8 cellular contexts compared by ENCODE assay signal in genomic region chr10:43202224-43202656, GRCh38.
DNase-seq lines count a peak whose midpoint lies in the region; ATAC-seq, FAIRE-seq and TF ChIP-seq lines count a peak whose summit lies in the region.

No MANE protein-coding gene starts in this region.

- no peak overlapping the region for H3K9ac ChIP-seq in endothelial cell of umbilical vein (replicated peaks; ENCODE audit: extremely low read depth, insufficient read depth, low read length)

- POLR2A ChIA-PET in endothelial cell of umbilical vein (lab: Charles Lee) = interaction anchor here (0.7 kb wide), 1 partner anchor 148 kb away, joined by 3 read pairs; no protein-coding TSS in a partner anchor

- H3K4me2 ChIP-seq in endothelial cell of umbilical vein (ENCODE audit: insufficient read depth, low read length) = peak overlapping the region; percentile 54

- 2 to 4% (median 2%) methylated on average over 15 to 29 of the region's 29 CpGs for WGBS in stomach, 5 donors

- peak overlapping the region; percentile 72 for H3K4me3 ChIP-seq in ACC112 (ENCODE audit: low read depth, low read length)
- peak overlapping the region in 2 of 3 experiments; percentile 24 to 31 for H3K4me3 ChIP-seq in endothelial cell of umbilical vein (replicated peaks in 1 of 3; ENCODE audit: insufficient read depth in 1 of 3, low read depth in 1 of 3, low read length in 3 of 3)
- H3K4me3 ChIP-seq in stomach = peak overlapping the region; percentile 40 to 58 (median 49)

- no peaks in the 10 kb centered on the region for H3K9me3 ChIP-seq in endothelial cell of umbilical vein (replicated peaks; ENCODE audit: control insufficient read depth, insufficient read depth, low read length)
- H3K9me3 ChIP-seq in stomach = no peaks in the 10 kb centered on the region

- TF ChIP-seq CTCF in endothelial cell of umbilical vein (IDR thresholded peaks at IDR 0.05; ENCODE audit: extremely low read depth in 1 of 2, insufficient read depth in 1 of 2, low read depth in 1 of 2, low read length in 2 of 2) = peak; percentile 59 to 70
- TF ChIP-seq CTCF in stomach (IDR thresholded peaks at IDR 0.05) = peak in 3 of 7 experiments; percentile 34 to 43 (median 43)

- H3K27me3 ChIP-seq in ACC112 (ENCODE audit: insufficient read depth, low read length) = no peaks in the 10 kb centered on the region
- no peaks in the 10 kb centered on the region for H3K27me3 ChIP-seq in endothelial cell of umbilical vein (ENCODE audit: control insufficient read depth in 2 of 2, insufficient read depth in 2 of 2, low read length in 2 of 2)
- peaks cover 0 to 9% (median 0%) of the 10 kb centered on the region in 3 donors for H3K27me3 ChIP-seq in stomach

- H3K27ac ChIP-seq in ACC112 (ENCODE audit: low read depth, low read length) (no peak overlapping the region), endothelial cell of umbilical vein (ENCODE audit: insufficient read depth, low read depth, low read length) (no peak overlapping the region), stomach (no peak overlapping the region)

- dilution Hi-C loops in endothelial cell of umbilical vein (cut with MboI; ENCODE audit: extremely low pct_ligation_motif_present, low sequenced_read_pairs) = no loop called here

- H3K79me2 ChIP-seq in ACC112 (ENCODE audit: control insufficient read depth, insufficient read depth, low read length, unreplicated experiment) (no peaks in the 10 kb centered on the region), endothelial cell of umbilical vein (ENCODE audit: control insufficient read depth, insufficient read depth, low read length) (no peaks in the 10 kb centered on the region)

- H2AFZ ChIP-seq in ACC112 (ENCODE audit: low read length, unreplicated experiment) = no peak overlapping the region
- peak overlapping the region; percentile 80 for H2AFZ ChIP-seq in endothelial cell of umbilical vein (ENCODE audit: low read depth, low read length)

- CTCF ChIA-PET in endothelial cell of umbilical vein (lab: Charles Lee) = interaction anchor here (0.6 to 2.3 kb wide), 16 partner anchors 9 to 91 kb away, joined by 3 to 13 read pairs (median 4); no protein-coding TSS in a partner anchor

- H3K4me1 ChIP-seq in ACC112 (ENCODE audit: control insufficient read depth, insufficient read depth, low read length, unreplicated experiment) (no peaks in the 10 kb centered on the region), endothelial cell of umbilical vein (ENCODE audit: control insufficient read depth, extremely low read depth, insufficient read depth, low read length) (no peaks in the 10 kb centered on the region), stomach (peaks cover 12 to 21% (median 17%) of the 10 kb centered on the region in 4 donors)

- peak; percentile 79 for FAIRE-seq in endothelial cell of umbilical vein (lab: Jason Lieb, UNC)

- H3K27me3 Mint-ChIP-seq in naive B cell = no peaks in the 10 kb centered on the region

- TF ChIP-seq POLR2A in endothelial cell of umbilical vein (IDR thresholded peaks at IDR 0.05; ENCODE audit: low read depth, low read length) = no peak
- TF ChIP-seq POLR2A in stomach (IDR thresholded peaks at IDR 0.05) = no peak

- peak overlapping the region in 4 of 6 donors; percentile 42 to 80 (median 61) for H3K27ac Mint-ChIP-seq in naive B cell

- no peaks in the 10 kb centered on the region for H3K9me3 Mint-ChIP-seq in naive B cell

- TF ChIP-seq EP300 in stomach (IDR thresholded peaks at IDR 0.05) = no peak

- no peaks in the 10 kb centered on the region for H3K9me1 ChIP-seq in endothelial cell of umbilical vein (replicated peaks; ENCODE audit: control insufficient read depth, extremely low read depth, insufficient read depth, low read length)

- peak overlapping the region; percentile 85 to 93 (median 88) for H3K4me3 Mint-ChIP-seq in naive B cell

- peak; percentile 52 for DNase-seq in activated CD4-positive, CD25-positive, alpha-beta regulatory T cell treated with anti-CD3 and anti-CD28 coated beads, Interleukin-2, amount 50 U/mL, for 72 hours
- DNase-seq in endothelial cell of umbilical vein (ENCODE audit: low read depth, low spot score) (no peak), naive B cell (peak; percentile 47), stomach (peak; percentile 26), NCI-H1092 treated with DMSO at 0.1 percent for 48 hours (lab: John Stamatoyannopoulos, UW) (no peak)

- intact Hi-C loops in endothelial cell of umbilical vein (cut with micrococcal nuclease) (loop anchor here (1.0 to 5.0 kb wide), 4 partner anchors 55 to 335 kb away; partner anchors contain the start of gene CSGALNACT2), stomach (cut with DNase I; ENCODE audit: low total_unique reads) (no loop called here)

- H3K36me3 Mint-ChIP-seq in naive B cell = no peaks in the 10 kb centered on the region

- H3K4me1 Mint-ChIP-seq in naive B cell = peaks cover 5 to 12% (median 6%) of the 10 kb centered on the region in 3 donors

- ATAC-seq in GM19025 (IDR thresholded peaks at IDR 0.05; ENCODE audit: low read depth, unreplicated experiment) (peak; percentile 45), HG03432 (IDR thresholded peaks at IDR 0.05; ENCODE audit: unreplicated experiment) (peak; percentile 63), naive B cell (ENCODE audit: low read depth in 2 of 2) (peak; percentile 68 to 71)

- no TSS peak for BruUV-seq in endothelial cell of umbilical vein (replicated peaks; lab: Mats Ljungman, UMichigan)

- H3K36me3 ChIP-seq in ACC112 (ENCODE audit: insufficient read depth, low read length) (no peaks in the 10 kb centered on the region), endothelial cell of umbilical vein (ENCODE audit: control insufficient read depth in 2 of 2, extremely low read depth in 1 of 2, insufficient read depth in 2 of 2, low read length in 2 of 2) (no peaks in the 10 kb centered on the region), stomach (peaks cover 0 to 6% (median 0%) of the 10 kb centered on the region in 4 donors)

- no peaks in the 10 kb centered on the region for H4K20me1 ChIP-seq in endothelial cell of umbilical vein (replicated peaks; ENCODE audit: control insufficient read depth, extremely low read depth, insufficient read depth, low read length)

TF ChIP-seq in endothelial cell of umbilical vein, 7 proteins besides CTCF, POLR2A, EP300 and RAD21:
- TF ChIP-seq JUN (IDR thresholded peaks at IDR 0.05; ENCODE audit: borderline replicate concordance, insufficient read depth, insufficient read length, low read depth) (no peak), MYC (IDR thresholded peaks at IDR 0.05; ENCODE audit: low read depth, low read length) (no peak), MAX (IDR thresholded peaks at IDR 0.05; ENCODE audit: insufficient read depth, insufficient read length) (no peak), GATA2 (IDR thresholded peaks at IDR 0.05; ENCODE audit: insufficient read depth, insufficient read length, low read depth, low read length) (no peak), POLR2AphosphoS5 (IDR thresholded peaks at IDR 0.05; ENCODE audit: insufficient read depth, low read depth, low read length) (no peak), EZH2 (IDR thresholded peaks at IDR 0.05; ENCODE audit: borderline replicate concordance, low read depth, low read length, severe bottlenecking) (no peak), FOS (IDR thresholded peaks at IDR 0.05; ENCODE audit: borderline replicate concordance, insufficient read depth, low read length) (no peak)

Comparison
In these comparisons a context has a peak if more than half of its experiments do, and no peak if none do; other contexts are left out.
1. DNase-seq: peak in activated CD4-positive, CD25-positive, alpha-beta regulatory T cell treated with anti-CD3 and anti-CD28 coated beads, Interleukin-2, amount 50 U/mL, for 72 hours (single experiment), naive B cell (single experiment) and stomach (single experiment); none in endothelial cell of umbilical vein (single experiment) and NCI-H1092 treated with DMSO at 0.1 percent for 48 hours (single experiment).
2. Peak in every context shown above with its lines, with median percentiles within 50 percentile points of each other: H3K4me3 ChIP-seq and ATAC-seq.